ENCODE assay signal across 8 cellular contexts in the genomic region with DNA sequence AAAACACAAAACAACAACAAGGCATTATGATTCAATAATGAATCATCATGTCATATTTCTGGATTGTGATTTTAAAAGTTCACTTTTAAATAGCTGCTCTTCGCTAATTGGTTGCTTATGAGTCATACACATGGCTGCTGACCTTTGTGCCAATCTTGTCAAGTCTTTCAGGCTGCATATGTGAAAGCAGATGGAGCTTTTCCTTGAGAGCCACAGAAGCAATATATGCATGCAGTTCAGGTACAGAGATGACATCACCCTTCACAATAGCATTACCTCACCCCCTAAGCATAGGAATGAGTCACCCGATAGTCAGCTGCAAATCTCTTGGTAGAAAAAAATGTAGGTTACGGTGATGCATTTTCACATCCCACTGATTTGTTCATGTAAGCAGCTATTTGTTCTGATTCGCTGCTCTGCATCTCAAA. TPM values are rescaled to one million over a fixed set of nuclear protein-coding genes. Genes with fewer than 3 reads are reported as not detected.
A peak's percentile ranks its signal among the peaks of the same experiment; 100 is the strongest.
DNase-seq lines count a peak whose midpoint lies in the region; ATAC-seq, FAIRE-seq and TF ChIP-seq lines count a peak whose summit lies in the region.

No MANE protein-coding gene starts in this region.

- TF ChIP-seq CTCF in AG09319 (IDR thresholded peaks at IDR 0.05; ENCODE audit: low read depth, low read length) (no peak), H1 (IDR thresholded peaks at IDR 0.05; ENCODE audit: control extremely low read depth in 1 of 3, insufficient read depth in 1 of 3, low read depth in 1 of 3, low read length in 3 of 3) (no peak), testis (IDR thresholded peaks at IDR 0.05) (no peak)

- H3K9ac ChIP-seq in H1 (replicated peaks in 1 of 4; ENCODE audit: extremely low read depth in 1 of 4, low read depth in 3 of 4, low read length in 3 of 4), result peak overlapping the region in 1 of 4 experiments; percentile 59; a peak in 1 of 7 replicates

- no peak for TF ChIP-seq EP300 in H1 (IDR thresholded peaks at IDR 0.05; ENCODE audit: borderline replicate concordance in 1 of 2, low read depth in 2 of 2, low read length in 2 of 2)

- no peak overlapping the region for H2BK12ac ChIP-seq in H1 (ENCODE audit: low read depth, low read length)

- TF ChIP-seq POLR2A in H1 (IDR thresholded peaks at IDR 0.05; ENCODE audit: control extremely low read depth in 1 of 2, low read depth in 2 of 2, low read length in 2 of 2) (no peak), testis (IDR thresholded peaks at IDR 0.05) (no peak)

- H3K56ac ChIP-seq in H1 (replicated peaks; ENCODE audit: insufficient read length, low read depth, low read length), result no peak overlapping the region

- H2BK5ac ChIP-seq in H1 (ENCODE audit: low read depth, low read length), result no peak overlapping the region

- peak; percentile 92 for FAIRE-seq in H1 (lab: Jason Lieb, UNC)

- intact Hi-C loops in testis (cut with DNase I; ENCODE audit: low total_unique reads), result no loop called here

- H3K36me3 ChIP-seq in H1 (ENCODE audit: control insufficient read depth in 2 of 4, insufficient read depth in 4 of 4, low read length in 3 of 4), result no peaks in the 10 kb centered on the region
- no peaks in the 10 kb centered on the region for H3K36me3 ChIP-seq in testis (ENCODE audit: low read depth, missing control alignments)

- no peak overlapping the region for H4K5ac ChIP-seq in H1 (ENCODE audit: insufficient read length, low read depth, low read length)

- peak overlapping the region in 1 of 2 experiments; percentile 9; a peak in 2 of 4 replicates for H3K4me2 ChIP-seq in H1 (ENCODE audit: insufficient read depth in 1 of 2, low read depth in 2 of 2, low read length in 2 of 2)

- no peaks in the 10 kb centered on the region for H4K20me1 ChIP-seq in H1 (replicated peaks in 1 of 2; ENCODE audit: control insufficient read depth in 1 of 2, insufficient read depth in 2 of 2, low read length in 2 of 2)

- H3K79me2 ChIP-seq in H1 (ENCODE audit: control insufficient read depth in 1 of 2, insufficient read depth in 2 of 2, low read length in 2 of 2), result peaks cover 0 to 38% of the 10 kb centered on the region in 2 experiments; a peak in 3 of 4 replicates

- TF ChIP-seq RAD21 in H1 (IDR thresholded peaks at IDR 0.05 in 1 of 2, conservative IDR thresholded peaks at IDR 0.05 in 1 of 2; ENCODE audit: low read depth in 2 of 2, low read length in 2 of 2), result no peak

- 63% methylated on average over 4 of the region's 4 CpGs; no CpG with 5 or more reads in 1 of the 2 experiments for WGBS in H1 (ENCODE audit: extremely low coverage in 1 of 2, insufficient coverage in 1 of 2, insufficient read length in 1 of 2, insufficient replicate concordance in 2 of 2, low coverage in 1 of 2, low lambda C conversion rate in 2 of 2, missing lambda C conversion rate in 1 of 2), 2 experiments
- 67 to 70% methylated on average over 4 of the region's 4 CpGs for WGBS in testis, 2 donors

- H2BK15ac ChIP-seq in H1 (ENCODE audit: low read length), result no peak overlapping the region

- H3K27me3 ChIP-seq in H1 (replicated peaks in 1 of 4; ENCODE audit: control insufficient read depth in 3 of 4, extremely low read depth in 1 of 4, insufficient read depth in 3 of 4, low read length in 3 of 4) (no peaks in the 10 kb centered on the region), testis (no peaks in the 10 kb centered on the region)

- H4K8ac ChIP-seq in H1 (ENCODE audit: extremely low read depth, insufficient read depth, low read length), result no peak overlapping the region

- POLR2A ChIA-PET in H1 (lab: Charles Lee; ENCODE audit: partially characterized antibody), result interaction anchor here (0.9 to 1.0 kb wide), 2 partner anchors 28 to 92 kb away, joined by 3 to 5 read pairs; a partner anchor contains a TSS

- H3K4me3 ChIP-seq in H1 (ENCODE audit: extremely low read depth in 1 of 4, insufficient read depth in 2 of 4, low read depth in 3 of 4, low read length in 4 of 4) (no peak overlapping the region), testis (no peak overlapping the region)

- no peak overlapping the region for H3K23ac ChIP-seq in H1 (ENCODE audit: insufficient read length)

- no peaks in the 10 kb centered on the region for H3K9me3 ChIP-seq in H1 (ENCODE audit: insufficient read depth in 2 of 2, low read depth in 1 of 2, low read length in 1 of 2)
- no peaks in the 10 kb centered on the region for H3K9me3 ChIP-seq in testis

- H3K27ac ChIP-seq in H1 (ENCODE audit: low read depth, low read length), result 0 out of 2 replicates have a peak overlapping the region, but pooled peaks have one; percentile 9
- peak overlapping the region in 1 of 2 donors; percentile 82 for H3K27ac ChIP-seq in testis

- H3K4ac ChIP-seq in H1 (replicated peaks; ENCODE audit: insufficient read length, low read depth, low read length), result no peak overlapping the region

- H2AFZ ChIP-seq in H1 (ENCODE audit: low read length), result no peak overlapping the region

- no peak overlapping the region for H3K14ac ChIP-seq in H1 (ENCODE audit: insufficient read length)

- no peak overlapping the region for H3K18ac ChIP-seq in H1 (ENCODE audit: extremely low read depth, low read length)

- CTCF ChIA-PET in H1 (lab: Charles Lee; ENCODE audit: partially characterized antibody), result interaction anchor here (0.7 to 1.2 kb wide), 2 partner anchors 70 to 71 kb away, joined by 3 to 5 read pairs; no protein-coding TSS in a partner anchor

- H3K79me1 ChIP-seq in H1 (ENCODE audit: low read depth, low read length), result no peaks in the 10 kb centered on the region; the same call in 1 of the 2 replicates

- DNase-seq in AG09319 (ENCODE audit: extremely low read depth, low read depth) (peak; percentile 67), NCI-H2171 treated with DMSO at 0.1 percent for 48 hours (lab: John Stamatoyannopoulos, UW) (peak; percentile 99), H1 (ENCODE audit: low read depth in 1 of 2, low spot score in 2 of 2) (peak in 1 of 2 experiments; percentile 33), middle frontal gyrus (ENCODE audit: extremely low spot score, low spot score) (peak; percentile 25), testis (peak; percentile 17)
- peak; percentile 45 to 53 for DNase-seq in activated CD4-positive, alpha-beta T cell treated with anti-CD3 and anti-CD28 coated beads for 4 hours

- H2BK120ac ChIP-seq in H1 (replicated peaks; ENCODE audit: low read depth, low read length), result no peak overlapping the region

- H2AK5ac ChIP-seq in H1 (ENCODE audit: low read depth, low read length), result no peak overlapping the region

- peaks cover 4 to 13% (median 8%) of the 10 kb centered on the region in 4 experiments; a peak in 6 of 7 replicates for H3K4me1 ChIP-seq in H1 (replicated peaks in 1 of 4; ENCODE audit: control insufficient read depth in 3 of 4, insufficient read depth in 4 of 4, low read length in 3 of 4)
- peaks cover 6% of the 10 kb centered on the region for H3K4me1 ChIP-seq in testis

- H2BK20ac ChIP-seq in H1 (ENCODE audit: low read length), result no peak overlapping the region

- H4K91ac ChIP-seq in H1 (replicated peaks; ENCODE audit: insufficient read length, low read length), result no peak overlapping the region

- ATAC-seq in GM18858 (IDR thresholded peaks at IDR 0.05; ENCODE audit: unreplicated experiment) (peak; percentile 99), HG03025 (IDR thresholded peaks at IDR 0.05; ENCODE audit: low FRiP score, unreplicated experiment) (peak; percentile 95)

- no peaks in the 10 kb centered on the region for H3K23me2 ChIP-seq in H1 (ENCODE audit: low read depth, low read length)

TF ChIP-seq in H1, 55 proteins besides CTCF, POLR2A, EP300 and RAD21:
- TF ChIP-seq ASH2L (IDR thresholded peaks at IDR 0.05; ENCODE audit: low read length) (no peak), CEBPB (IDR thresholded peaks at IDR 0.05; ENCODE audit: low read depth, low read length) (peak; percentile 72; the same call in 1 of the 2 replicates), CREB1 (IDR thresholded peaks at IDR 0.05) (peak; percentile 67), SIX5 (IDR thresholded peaks at IDR 0.05; ENCODE audit: low read depth, low read length) (no peak), JUND (IDR thresholded peaks at IDR 0.05; ENCODE audit: low read length) (peak; percentile 98), TEAD4 (IDR thresholded peaks at IDR 0.05; ENCODE audit: low read depth, low read length) (no peak), MAFK (IDR thresholded peaks at IDR 0.05; ENCODE audit: low read depth, low read length) (no peak), JUN (IDR thresholded peaks at IDR 0.05; ENCODE audit: low read depth, low read length) (peak; percentile 99), POLR2AphosphoS5 (IDR thresholded peaks at IDR 0.05; ENCODE audit: low read depth, low read length) (no peak)
- TF ChIP-seq, protein P1, sequence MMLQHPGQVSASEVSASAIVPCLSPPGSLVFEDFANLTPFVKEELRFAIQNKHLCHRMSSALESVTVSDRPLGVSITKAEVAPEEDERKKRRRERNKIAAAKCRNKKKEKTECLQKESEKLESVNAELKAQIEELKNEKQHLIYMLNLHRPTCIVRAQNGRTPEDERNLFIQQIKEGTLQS (IDR thresholded peaks at IDR 0.05; ENCODE audit: insufficient read depth, low read depth, low read length), result peak; percentile 65; the same call in 1 of the 2 replicates
- TF ChIP-seq, protein P2, sequence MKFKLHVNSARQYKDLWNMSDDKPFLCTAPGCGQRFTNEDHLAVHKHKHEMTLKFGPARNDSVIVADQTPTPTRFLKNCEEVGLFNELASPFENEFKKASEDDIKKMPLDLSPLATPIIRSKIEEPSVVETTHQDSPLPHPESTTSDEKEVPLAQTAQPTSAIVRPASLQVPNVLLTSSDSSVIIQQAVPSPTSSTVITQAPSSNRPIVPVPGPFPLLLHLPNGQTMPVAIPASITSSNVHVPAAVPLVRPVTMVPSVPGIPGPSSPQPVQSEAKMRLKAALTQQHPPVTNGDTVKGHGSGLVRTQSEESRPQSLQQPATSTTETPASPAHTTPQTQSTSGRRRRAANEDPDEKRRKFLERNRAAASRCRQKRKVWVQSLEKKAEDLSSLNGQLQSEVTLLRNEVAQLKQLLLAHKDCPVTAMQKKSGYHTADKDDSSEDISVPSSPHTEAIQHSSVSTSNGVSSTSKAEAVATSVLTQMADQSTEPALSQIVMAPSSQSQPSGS (IDR thresholded peaks at IDR 0.05; ENCODE audit: low read length), result peak; percentile 98

RNA-seq across cellular contexts. Expression of a gene that starts 27.2 kb away (rescaled TPM):
- 22.7 and 22.8 TPM in 2 replicates for total RNA-seq in H1 (2021; fragmentation: NEBNext Ultra II Directional; extraction: Animal tissue kit (Norgen Biotek cat#: 25700))
- polyA plus RNA-seq in H1 (2011; rRNA removed) (3.3 and 5.8 TPM in 2 replicates), testis (ENCODE audit: insufficient read depth, low read depth, low replicate concordance) (9.8 TPM)
- 5.4 TPM for polyA plus RNA-seq in H1 (2011; cell fraction: cytosol; rRNA removed)
- 4.2 TPM for polyA plus RNA-seq in H1 (2011; cell fraction: nucleus; rRNA removed)
- 13.0 to 21.6 TPM (median 15.6 TPM) in 4 replicates for polyA plus RNA-seq in H1 (2012, experiment 1 of 2)
- polyA plus RNA-seq in H1 (2012, experiment 2 of 2), result 0.98 TPM
- polyA plus RNA-seq in H1 (2013, experiment 1 of 2), result 22.0 TPM
- polyA plus RNA-seq in H1 (2013, experiment 2 of 2), result 25.2 TPM
- 9.5 and 23.6 TPM in 2 replicates for polyA minus RNA-seq in H1 (2011; rRNA and poly(A)+ RNA removed)
- 8.9 TPM for polyA minus RNA-seq in H1 (2011; cell fraction: cytosol; rRNA and poly(A)+ RNA removed)
- polyA minus RNA-seq in H1 (2011; cell fraction: nucleus; rRNA and poly(A)+ RNA removed), result 16.7 TPM
- 10 to 100 TPM in 1 of 2 donors, 1 to 10 TPM in 1; 9.0 to 14.7 TPM for total RNA-seq in testis
